Comparison of ENCODE assay signal across 8 cellular contexts in genomic region chr16:23182675-23183485, GRCh38. TPM values are rescaled to one million over a fixed set of nuclear protein-coding genes. Genes with fewer than 3 reads are reported as not detected.
DNase-seq lines count a peak whose midpoint lies in the region; ATAC-seq lines count a peak whose summit lies in the region.

Gene SCNN1G (plus strand): TSS chr16:23182745. CDS start chr16:23186272, 3,527 bp downstream.

- no peaks in the 10 kb centered on the region for H3K36me3 Mint-ChIP-seq in naive B cell

- H3K36me3 ChIP-seq in duodenal mucosa (ENCODE audit: control insufficient read depth in 1 of 2, insufficient read depth in 2 of 2, low read length in 2 of 2) = no peaks in the 10 kb centered on the region

- peaks cover 0 to 8% of the 10 kb centered on the region in 2 donors for H3K4me1 ChIP-seq in duodenal mucosa (ENCODE audit: control insufficient read depth in 1 of 2, insufficient read depth in 2 of 2, low read length in 2 of 2)

- ATAC-seq in naive B cell (ENCODE audit: low read depth in 2 of 2) = peak; percentile 23 to 34

- no peak within 1 kb of the TSS for H3K9ac ChIP-seq in duodenal mucosa (ENCODE audit: low read depth in 1 of 2, low read length in 2 of 2)

- peak within 1 kb of the TSS in 7 of 8 donors; percentile 66 to 91 (median 78) for H3K4me3 Mint-ChIP-seq in naive B cell

- H3K27me3 ChIP-seq in duodenal mucosa (ENCODE audit: control insufficient read depth in 1 of 2, insufficient read depth in 2 of 2, low read length in 2 of 2) = peaks cover 34 to 35% of the 10 kb centered on the region in 2 donors

- peak within 1 kb of the TSS in 1 of 6 donors; percentile 89 for H3K27ac Mint-ChIP-seq in naive B cell

- peaks cover 50 to 71% (median 67%) of the 10 kb centered on the region in 3 donors for H3K27me3 Mint-ChIP-seq in naive B cell

- H3K9me3 Mint-ChIP-seq in naive B cell = no peaks in the 10 kb centered on the region

- H3K9me3 ChIP-seq in duodenal mucosa (ENCODE audit: control insufficient read depth in 1 of 2, low read length in 2 of 2) = no peaks in the 10 kb centered on the region

- peaks cover 13 to 21% (median 19%) of the 10 kb centered on the region in 3 donors for H3K4me1 Mint-ChIP-seq in naive B cell

- no peak within 1 kb of the TSS for H3K27ac ChIP-seq in duodenal mucosa (ENCODE audit: low read depth, low read length)

- DNase-seq in AG20443 (ENCODE audit: low spot score) (peak; percentile 21), GM19238 (ENCODE audit: insufficient read length, low spot score) (peak; percentile 13), NCI-H1417 treated with DMSO at 0.1 percent for 48 hours (lab: John Stamatoyannopoulos, UW) (peak; percentile 26), naive B cell (peak; percentile 10), SK-N-DZ (ENCODE audit: low spot score) (no peak), COLO829 (ENCODE audit: low spot score) (no peak), NCI-H1436 (lab: John Stamatoyannopoulos, UW) (no peak)

- H3K4me3 ChIP-seq in duodenal mucosa (ENCODE audit: low read depth in 1 of 2, low read length in 2 of 2) = peak within 1 kb of the TSS; percentile 52 to 65

RNA-seq across cellular contexts. Expression of gene SCNN1G, which starts in this region (rescaled TPM):
- polyA plus RNA-seq in naive B cell (ENCODE audit: low read depth in 6 of 6) = not detected
- polyA plus RNA-seq in SK-N-DZ (2014; cell fraction: cytosol; rRNA removed) = not detected in 2 replicates
- polyA plus RNA-seq in SK-N-DZ (2014; cell fraction: nucleus; rRNA removed) = not detected in 2 replicates

Comparison
In these comparisons a context has a peak if more than half of its experiments do, and no peak if none do; other contexts are left out.
1. Peak in DNase-seq and ATAC-seq in naive B cell; RNA of the gene not detected or under 1 TPM.
2. DNase-seq: peak in AG20443 (single experiment), GM19238 (single experiment) and NCI-H1417 treated with DMSO at 0.1 percent for 48 hours (single experiment); none in SK-N-DZ (single experiment), COLO829 (single experiment) and NCI-H1436 (single experiment).